ENCODE assay signal across 7 cellular contexts in the genomic region with DNA sequence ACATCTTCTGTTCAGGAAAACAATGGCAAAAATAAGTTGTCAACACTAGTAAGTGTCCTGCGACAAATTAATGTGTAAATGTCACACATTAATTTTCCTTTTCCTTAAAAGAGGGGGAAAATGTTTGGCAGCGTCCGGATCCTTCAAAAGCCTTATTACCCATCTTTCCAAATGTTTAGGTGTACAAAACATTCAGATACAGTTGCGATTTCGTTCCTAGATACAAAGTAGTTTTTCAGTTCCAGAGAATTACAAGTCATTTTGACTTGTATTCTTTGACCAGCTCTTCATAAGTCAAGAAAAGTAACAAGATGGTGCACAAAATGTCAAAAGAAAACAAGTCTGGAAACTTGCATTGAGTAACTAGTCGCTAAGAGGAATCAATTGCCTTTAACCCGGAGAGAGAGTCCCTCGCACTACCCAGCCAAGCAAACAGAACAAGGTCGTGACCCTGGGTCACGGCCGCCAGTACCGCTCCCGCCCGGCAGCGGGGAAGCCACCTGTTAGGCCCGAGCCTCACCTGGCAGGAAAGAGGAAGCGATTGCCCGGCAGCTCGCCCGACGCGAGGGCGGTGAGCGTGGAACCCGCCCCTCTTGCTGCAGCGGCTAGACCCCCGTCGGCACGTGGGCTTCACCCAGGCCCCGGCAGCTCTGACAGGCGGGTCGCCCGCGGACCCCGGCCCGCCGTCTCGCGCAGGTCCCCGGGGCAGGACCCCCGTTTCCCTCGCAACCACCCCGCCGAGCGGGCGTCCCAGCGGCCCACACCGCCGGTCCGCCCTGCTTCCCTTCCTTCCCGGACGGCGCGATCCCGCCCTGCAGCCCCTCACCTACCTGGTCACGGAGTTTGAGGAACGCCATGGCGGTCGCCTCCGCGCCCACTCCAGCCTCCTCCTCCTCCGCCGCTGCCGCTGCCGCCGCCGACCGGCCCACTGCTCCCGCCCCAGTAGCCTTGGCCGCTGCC.
DNase-seq lines count a peak whose midpoint lies in the region; TF ChIP-seq lines count a peak whose summit lies in the region.

No MANE protein-coding gene starts in this region.

- H3K36me3 ChIP-seq in H7 (replicated peaks; ENCODE audit: control insufficient read depth, insufficient read depth, low read length): no peaks in the 10 kb centered on the region

- peaks cover 23% of the 10 kb centered on the region for H3K27me3 Mint-ChIP-seq in dendritic cell treated with granulocyte-macrophage colony-stimulating factor and Interleukin-4, amounts not matched to agents 40 ng/mL and 50 ng/mL, for 4 days

- peaks cover 7% of the 10 kb centered on the region for H3K36me3 Mint-ChIP-seq in dendritic cell treated with granulocyte-macrophage colony-stimulating factor and Interleukin-4, amounts not matched to agents 40 ng/mL and 50 ng/mL, for 4 days (ENCODE audit: low read depth)

- H3K4me1 Mint-ChIP-seq in dendritic cell treated with granulocyte-macrophage colony-stimulating factor and Interleukin-4, amounts not matched to agents 40 ng/mL and 50 ng/mL, for 4 days (ENCODE audit: low read depth): no peaks in the 10 kb centered on the region

- DNase-seq in GM13977 (ENCODE audit: low spot score) (peak; percentile 68), H7 (peak; percentile 78), LoVo (ENCODE audit: low spot score) (peak; percentile 49), medulla oblongata (ENCODE audit: extremely low spot score) (peak; percentile 28)
- DNase-seq in activated CD4-positive, CD25-positive, alpha-beta regulatory T cell treated with anti-CD3 and anti-CD28 coated beads, Interleukin-2, amount 50 U/mL, for 72 hours: peak; percentile 64
- peak; percentile 16 for DNase-seq in stimulated activated CD8-positive, alpha-beta memory T cell treated with anti-CD3 and anti-CD28 coated beads, Interleukin-15, amount 100 ng/mL, for 1 hour (ENCODE audit: low read depth)

- intact Hi-C loops in dendritic cell treated with granulocyte-macrophage colony-stimulating factor and Interleukin-4, amounts not matched to agents 40 ng/mL and 50 ng/mL, for 4 days (cut with micrococcal nuclease): no loop called here

- no peaks in the 10 kb centered on the region for H3K9me3 Mint-ChIP-seq in dendritic cell treated with granulocyte-macrophage colony-stimulating factor and Interleukin-4, amounts not matched to agents 40 ng/mL and 50 ng/mL, for 4 days

- peak overlapping the region; percentile 75 for H3K27ac Mint-ChIP-seq in dendritic cell treated with granulocyte-macrophage colony-stimulating factor and Interleukin-4, amounts not matched to agents 40 ng/mL and 50 ng/mL, for 4 days

- no peaks in the 10 kb centered on the region for H3K27me3 ChIP-seq in H7 (ENCODE audit: control insufficient read depth, insufficient read depth, low read length)

- H3K4me3 Mint-ChIP-seq in dendritic cell treated with granulocyte-macrophage colony-stimulating factor and Interleukin-4, amounts not matched to agents 40 ng/mL and 50 ng/mL, for 4 days: peak overlapping the region; percentile 85

- peak overlapping the region; percentile 91 for H3K4me3 ChIP-seq in H7 (ENCODE audit: insufficient read depth, low read depth, low read length)

- TF ChIP-seq CTCF in GM13977 (IDR thresholded peaks at IDR 0.05; ENCODE audit: extremely low read depth, insufficient read depth, missing control alignments): no peak

- in situ Hi-C loops in GM13977 (cut with MboI; ENCODE audit: low pct_unique_long_range_greater_than_20kb, low sequenced_read_pairs, unreplicated experiment): no loop called here

Comparison
In these comparisons a context has a peak if more than half of its experiments do, and no peak if none do; other contexts are left out.
1. Peak in every context shown above with its lines: DNase-seq and H3K4me3 ChIP-seq.
2. DNase-seq: peak in every context shown above with its lines; median percentile 78 in H7; 68 in GM13977; 64 in activated CD4-positive, CD25-positive, alpha-beta regulatory T cell treated with anti-CD3 and anti-CD28 coated beads, Interleukin-2, amount 50 U/mL, for 72 hours; 49 in LoVo; 28 in medulla oblongata; 16 in stimulated activated CD8-positive, alpha-beta memory T cell treated with anti-CD3 and anti-CD28 coated beads, Interleukin-15, amount 100 ng/mL, for 1 hour.